In genomic region chr20:48723308-48724264, GRCh38 we compare ENCODE assay signal across 9 cellular contexts.
A peak's percentile ranks its signal among the peaks of the same experiment; 100 is the strongest.
DNase-seq lines count a peak whose midpoint lies in the region; ATAC-seq, FAIRE-seq and TF ChIP-seq lines count a peak whose summit lies in the region.
"Had no signal": no experiment of that assay in that cellular context is flagged by ENCODE, and none has a peak within 500 bp of the region (broad histone marks: within the 10 kb centered on the region; RNA-seq: fewer than 3 reads in every experiment).

No MANE protein-coding gene starts in this region.

- H3K4me3 ChIP-seq in endodermal cell (ENCODE audit: low read length): no peak overlapping the region

- H3K27me3 Mint-ChIP-seq in endodermal cell (ENCODE audit: insufficient read depth): no peaks in the 10 kb centered on the region
- no peaks in the 10 kb centered on the region for H3K27me3 Mint-ChIP-seq in naive thymus-derived CD8-positive, alpha-beta T cell

- no peak for TF ChIP-seq POLR2A in H54 (IDR thresholded peaks at IDR 0.05; ENCODE audit: low read depth, low read length)

- no peak for FAIRE-seq in HTR-8/SVneo (lab: Jason Lieb, UNC)
- FAIRE-seq in H54 (lab: Jason Lieb, UNC): no peak

- 85 to 91% methylated on average over 17 to 29 of the region's 29 CpGs for WGBS in endodermal cell (ENCODE audit: insufficient coverage in 1 of 2, insufficient read length in 1 of 2), 2 experiments

- peaks cover 64% of the 10 kb centered on the region for H3K36me3 Mint-ChIP-seq in endodermal cell (ENCODE audit: low read depth)
- H3K36me3 Mint-ChIP-seq in naive thymus-derived CD8-positive, alpha-beta T cell: peaks cover 0 to 46% (median 12%) of the 10 kb centered on the region in 3 donors

- H3K9ac ChIP-seq in endodermal cell (ENCODE audit: extremely low read depth, low read length, poor library complexity, severe bottlenecking): peak overlapping the region; percentile 30

- no peaks in the 10 kb centered on the region for H3K9me3 Mint-ChIP-seq in endodermal cell
- H3K9me3 Mint-ChIP-seq in naive thymus-derived CD8-positive, alpha-beta T cell: no peaks in the 10 kb centered on the region
- H3K9me3 Mint-ChIP-seq: T-helper 2 cell treated with Interferon-gamma antibody and Interleukin-4, amounts not matched to agents 5 μg/mL and 100 μg/mL, for 36 hours had no signal

- POLR2A ChIA-PET in naive thymus-derived CD8-positive, alpha-beta T cell (lab: Charles Lee): interaction anchor here (1.1 to 1.5 kb wide), 2 partner anchors 9 to 97 kb away, joined by 4 to 7 read pairs; no protein-coding TSS in a partner anchor

- peak overlapping the region; percentile 18 for H3K27ac ChIP-seq in endodermal cell (ENCODE audit: low read depth, low read length)

- no peaks in the 10 kb centered on the region for H3K27me3 ChIP-seq in endodermal cell (ENCODE audit: control insufficient read depth, insufficient read depth, low read length, poor library complexity, severe bottlenecking)

- no peak overlapping the region for H3K27ac Mint-ChIP-seq in endodermal cell
- peak overlapping the region; percentile 40 to 99 (median 86) for H3K27ac Mint-ChIP-seq in naive thymus-derived CD8-positive, alpha-beta T cell

- H3K4me3 Mint-ChIP-seq in endodermal cell: no peak overlapping the region
- peak overlapping the region in 1 of 10 donors; percentile 28 for H3K4me3 Mint-ChIP-seq in naive thymus-derived CD8-positive, alpha-beta T cell
- H3K4me3 Mint-ChIP-seq: T-helper 2 cell treated with Interferon-gamma antibody and Interleukin-4, amounts not matched to agents 5 μg/mL and 100 μg/mL, for 36 hours had no signal

- peaks cover 63% of the 10 kb centered on the region for H3K36me3 ChIP-seq in endodermal cell (ENCODE audit: control insufficient read depth, insufficient read depth, low read length)

- no peak for ATAC-seq in naive thymus-derived CD8-positive, alpha-beta T cell
- ATAC-seq in HG03457 (IDR thresholded peaks at IDR 0.05; ENCODE audit: unreplicated experiment): no peak
- no peak for ATAC-seq in GM19463 (IDR thresholded peaks at IDR 0.05; ENCODE audit: unreplicated experiment)

- no peak for TF ChIP-seq CTCF in endodermal cell (conservative IDR thresholded peaks at IDR 0.05)

- H3K4me1 ChIP-seq in endodermal cell (ENCODE audit: control insufficient read depth, insufficient read depth, low read length): peaks cover 10% of the 10 kb centered on the region

- no peaks in the 10 kb centered on the region for H3K9me3 ChIP-seq in endodermal cell (ENCODE audit: control insufficient read depth, low read length)

- DNase-seq in AG20443 (ENCODE audit: low spot score) (peak; percentile 57), NOMO-1 treated with dmso at 0.1 percent for 144 hours (lab: John Stamatoyannopoulos, UW; ENCODE audit: unreplicated experiment) (peak; percentile 48), endodermal cell (no peak), HTR-8/SVneo (ENCODE audit: insufficient read length, low spot score) (no peak), H54 (ENCODE audit: insufficient read length, low spot score) (no peak)
- DNase-seq in naive thymus-derived CD8-positive, alpha-beta T cell: no peak

- H3K4me1 Mint-ChIP-seq in endodermal cell: peaks cover 30% of the 10 kb centered on the region
- H3K4me1 Mint-ChIP-seq in naive thymus-derived CD8-positive, alpha-beta T cell: peaks cover 38 to 85% (median 75%) of the 10 kb centered on the region in 4 donors

Comparison
In these comparisons a context has a peak if more than half of its experiments do, and no peak if none do; other contexts are left out.
1. DNase-seq: peak in AG20443 (single experiment) and NOMO-1 treated with dmso at 0.1 percent for 144 hours (single experiment); none in endodermal cell (single experiment), naive thymus-derived CD8-positive, alpha-beta T cell (0 of 10), HTR-8/SVneo (single experiment) and H54 (single experiment).